Comparison of ENCODE assay signal across 8 cellular contexts in the genomic region with DNA sequence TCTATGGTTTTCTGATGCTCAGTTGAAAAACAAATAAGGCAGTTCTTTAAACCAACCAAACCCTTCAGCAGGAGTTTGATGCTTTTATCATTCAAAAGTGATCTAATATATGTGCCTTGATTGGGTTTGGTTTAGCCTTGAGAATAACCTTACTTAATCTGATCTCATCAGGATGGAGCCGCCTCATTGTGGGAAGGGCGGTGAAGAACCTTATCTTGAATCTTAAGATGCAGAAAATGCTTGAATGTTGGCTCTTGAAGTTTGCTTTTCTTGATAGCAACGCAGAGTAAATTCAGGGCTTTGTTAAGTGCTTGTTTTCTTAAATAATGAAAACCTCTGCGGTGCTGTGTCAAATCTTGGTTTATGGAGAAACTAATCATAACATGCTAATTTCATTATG.
DNase-seq lines count a peak whose midpoint lies in the region; ATAC-seq and TF ChIP-seq lines count a peak whose summit lies in the region.

No MANE protein-coding gene starts in this region.

- H3K27ac ChIP-seq in WERI-Rb-1 (no peak overlapping the region), right cardiac atrium (ENCODE audit: low read length) (no peak overlapping the region), thymus (ENCODE audit: low read depth) (no peak overlapping the region)

- H3K4me3 Mint-ChIP-seq in activated CD8-positive, alpha-beta memory T cell treated with anti-CD3 and anti-CD28 coated beads, Interleukin-2, amount 10 ng/mL, durations not matched to agents 7 days and 5 days = peak overlapping the region; percentile 81

- CTCF ChIA-PET in activated CD8-positive, alpha-beta memory T cell treated with anti-CD3 and anti-CD28 coated beads, Interleukin-2, amount 10 ng/mL, durations not matched to agents 7 days and 5 days (lab: Charles Lee) = interaction anchor here (1.2 to 1.3 kb wide), 2 partner anchors 36 to 189 kb away, joined by 3 to 5 read pairs; no protein-coding TSS in a partner anchor

- H3K9me3 Mint-ChIP-seq in activated CD8-positive, alpha-beta memory T cell treated with anti-CD3 and anti-CD28 coated beads, Interleukin-2, amount 10 ng/mL, durations not matched to agents 7 days and 5 days (ENCODE audit: low read depth) = no peaks in the 10 kb centered on the region

- no peaks in the 10 kb centered on the region for H3K27me3 Mint-ChIP-seq in activated CD8-positive, alpha-beta memory T cell treated with anti-CD3 and anti-CD28 coated beads, Interleukin-2, amount 10 ng/mL, durations not matched to agents 7 days and 5 days

- no peak for DNase-seq in activated CD8-positive, alpha-beta memory T cell treated with anti-CD3 and anti-CD28 coated beads, Interleukin-2, amount 10 ng/mL, durations not matched to agents 7 days and 5 days
- DNase-seq in activated CD8-positive, alpha-beta memory T cell treated with anti-CD3 and anti-CD28 coated beads, Interleukin-2, amount 50 U/mL, for 4 hours = no peak
- DNase-seq in WERI-Rb-1 (no peak), right cardiac atrium (no peak), left colon (no peak), nucleus accumbens (lab: John Stamatoyannopoulos, UW) (no peak)

- intact Hi-C loops in right cardiac atrium (cut with DNase I) = loop anchor here in 2 of 4 donors (5.0 to 10.0 kb wide), 3 partner anchors 100 to 192 kb away; no protein-coding TSS in a partner anchor
- intact Hi-C loops in left colon (cut with DNase I, micrococcal nuclease) = loop anchor here in 1 of 2 donors (5.0 kb wide), 1 partner anchor 187 kb away; no protein-coding TSS in a partner anchor

- H3K4me1 ChIP-seq in right cardiac atrium (ENCODE audit: control insufficient read depth, insufficient read depth, low read length) (no peaks in the 10 kb centered on the region), thymus (ENCODE audit: control insufficient read depth, insufficient read depth, low read length) (peaks cover 7% of the 10 kb centered on the region)

- TF ChIP-seq CTCF in WERI-Rb-1 (IDR thresholded peaks at IDR 0.05; ENCODE audit: low read depth, low read length) = no peak

- peak overlapping the region; percentile 89 for H3K27ac Mint-ChIP-seq in activated CD8-positive, alpha-beta memory T cell treated with anti-CD3 and anti-CD28 coated beads, Interleukin-2, amount 10 ng/mL, durations not matched to agents 7 days and 5 days

- H3K36me3 ChIP-seq in WERI-Rb-1 (peaks cover 4% of the 10 kb centered on the region; the same call in 1 of the 2 replicates), thymus (ENCODE audit: control insufficient read depth, insufficient read depth) (no peaks in the 10 kb centered on the region)

- H3K4me1 Mint-ChIP-seq in activated CD8-positive, alpha-beta memory T cell treated with anti-CD3 and anti-CD28 coated beads, Interleukin-2, amount 10 ng/mL, durations not matched to agents 7 days and 5 days = peaks cover 34% of the 10 kb centered on the region

- peak overlapping the region; percentile 81 for H3K4me3 ChIP-seq in WERI-Rb-1 (ENCODE audit: low read depth, low read length)
- peak overlapping the region; percentile 71 for H3K4me3 ChIP-seq in right cardiac atrium (ENCODE audit: low read length)
- H3K4me3 ChIP-seq in thymus (ENCODE audit: low read length) = peak overlapping the region; percentile 97

- no peaks in the 10 kb centered on the region for H3K27me3 ChIP-seq in WERI-Rb-1 (ENCODE audit: insufficient read depth, low read depth, severe bottlenecking)
- H3K27me3 ChIP-seq in right cardiac atrium (ENCODE audit: control insufficient read depth, insufficient read depth) = no peaks in the 10 kb centered on the region
- H3K27me3 ChIP-seq in thymus (ENCODE audit: control insufficient read depth, insufficient read depth) = no peaks in the 10 kb centered on the region

- H3K9me3 ChIP-seq in WERI-Rb-1 (ENCODE audit: severe bottlenecking) = no peaks in the 10 kb centered on the region
- H3K9me3 ChIP-seq in right cardiac atrium (ENCODE audit: control insufficient read depth, low read length) = no peaks in the 10 kb centered on the region
- no peaks in the 10 kb centered on the region for H3K9me3 ChIP-seq in thymus (ENCODE audit: control insufficient read depth)

- H3K36me3 Mint-ChIP-seq in activated CD8-positive, alpha-beta memory T cell treated with anti-CD3 and anti-CD28 coated beads, Interleukin-2, amount 10 ng/mL, durations not matched to agents 7 days and 5 days = peaks cover 4% of the 10 kb centered on the region

- no peak for ATAC-seq in activated CD8-positive, alpha-beta memory T cell treated with anti-CD3 and anti-CD28 coated beads, Interleukin-2, amount 10 ng/mL, durations not matched to agents 7 days and 5 days
- ATAC-seq in right cardiac atrium (no peak), left colon (no peak), HG02970 (IDR thresholded peaks at IDR 0.05; ENCODE audit: low FRiP score, unreplicated experiment) (no peak)

- 27% methylated on average over 4 of the region's 4 CpGs for WGBS in right cardiac atrium
- 32% methylated on average over 4 of the region's 4 CpGs for WGBS in thymus
